ENCODE assay signal across 1 cellular context in the genomic region with DNA sequence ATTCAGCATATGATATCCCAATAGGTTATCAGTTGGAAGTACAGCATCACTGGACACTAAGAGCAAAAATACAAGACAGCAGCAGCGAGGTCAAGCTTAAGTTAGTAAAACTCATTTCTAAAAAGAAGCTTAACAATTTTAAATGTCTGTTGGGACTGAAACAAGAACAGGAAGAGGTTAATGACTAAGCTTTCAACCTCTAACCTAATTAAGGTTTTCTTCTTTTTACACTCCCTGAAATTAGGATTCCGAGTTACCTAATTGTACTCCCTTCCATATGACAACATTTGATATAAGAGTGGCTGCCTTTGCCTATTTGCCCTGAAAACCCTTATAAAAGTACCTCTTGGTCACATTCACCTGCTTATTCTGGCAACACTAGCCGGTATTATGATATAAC.
TF ChIP-seq lines count a peak whose summit lies in the region.

No MANE protein-coding gene starts in this region.

TF ChIP-seq in K562, 482 proteins besides CTCF, POLR2A, EP300 and RAD21:
- TF ChIP-seq ZNF76 (CRISPR knock-in tag; IDR thresholded peaks at IDR 0.05; ENCODE audit: borderline replicate concordance) (no peak), ZNF121 (CRISPR knock-in tag; conservative IDR thresholded peaks at IDR 0.05) (no peak), ZNF449 (CRISPR knock-in tag; IDR thresholded peaks at IDR 0.05) (no peak), RBBP5 (IDR thresholded peaks at IDR 0.05; ENCODE audit: borderline replicate concordance, insufficient read depth, low read length, poor library complexity, severe bottlenecking) (peak; percentile 13)
